1 cellular context compared by ENCODE assay signal in the genomic region with DNA sequence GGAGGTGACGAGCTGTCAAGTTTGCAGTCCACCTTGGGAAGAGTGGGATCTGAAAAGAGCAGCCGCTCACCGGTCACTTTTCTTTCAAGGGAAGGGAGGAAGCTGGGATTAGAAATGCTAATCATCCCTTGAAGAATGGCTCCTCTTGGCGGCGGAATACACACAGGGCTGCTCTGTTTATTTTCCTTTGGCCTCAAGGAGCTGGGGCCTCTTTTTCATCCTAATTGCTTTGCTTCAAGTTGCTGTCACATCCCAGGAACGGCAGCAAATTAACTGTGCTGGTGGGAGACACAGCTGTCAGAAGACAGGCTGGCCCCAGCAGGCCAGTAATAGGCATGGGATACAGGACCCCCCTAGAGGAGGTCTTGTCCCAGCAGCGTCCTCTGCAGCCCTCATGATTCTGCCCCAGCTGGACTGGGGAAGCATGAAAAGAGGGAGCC.
A peak's percentile ranks its signal among the peaks of the same experiment; 100 is the strongest.
TF ChIP-seq lines count a peak whose summit lies in the region.

No MANE protein-coding gene starts in this region.

TF ChIP-seq in HepG2, 621 proteins besides CTCF, POLR2A, EP300 and RAD21:
- TF ChIP-seq STAG1 (CRISPR knock-in tag; IDR thresholded peaks at IDR 0.05) (peak; percentile 51), SRY (CRISPR knock-in tag; IDR thresholded peaks at IDR 0.05) (no peak), SMC3 (IDR thresholded peaks at IDR 0.05; ENCODE audit: low read length) (peak; percentile 45), ZMYM2 (CRISPR knock-in tag; IDR thresholded peaks at IDR 0.05) (no peak), AHR (CRISPR knock-in tag; IDR thresholded peaks at IDR 0.05) (no peak), PCBP1 (IDR thresholded peaks at IDR 0.05; ENCODE audit: borderline replicate concordance, low read depth, low read length) (no peak), ZSCAN30 (CRISPR knock-in tag; IDR thresholded peaks at IDR 0.05) (no peak)
